Comparison of ENCODE assay signal across 18 cellular contexts in genomic region chr2:162697111-162697510, GRCh38.
A peak's percentile ranks its signal among the peaks of the same experiment; 100 is the strongest.
DNase-seq lines count a peak whose midpoint lies in the region; ATAC-seq, FAIRE-seq and TF ChIP-seq lines count a peak whose summit lies in the region.
"Had no signal": no experiment of that assay in that cellular context is flagged by ENCODE, and none has a peak within 500 bp of the region (broad histone marks: within the 10 kb centered on the region; RNA-seq: fewer than 3 reads in every experiment).

No MANE protein-coding gene starts in this region.

- no peak for TF ChIP-seq RAD21 in HepG2 (CRISPR knock-in tag; IDR thresholded peaks at IDR 0.05)
- no peak for TF ChIP-seq RAD21 in K562 (CRISPR knock-in tag; conservative IDR thresholded peaks at IDR 0.05 in 1 of 2, IDR thresholded peaks at IDR 0.05 in 1 of 2)

- no peak for DNase-seq in HepG2 (ENCODE audit: low spot score)
- DNase-seq in right lobe of liver, result no peak
- DNase-seq in NCI-H2171 (lab: John Stamatoyannopoulos, UW), result peak; percentile 38
- no peak for DNase-seq in K562 (ENCODE audit: extremely low read depth in 1 of 4, low spot score in 3 of 4)
- DNase-seq in NCI-H2029 (lab: John Stamatoyannopoulos, UW), result no peak
- no peak for DNase-seq in COLO668 (lab: John Stamatoyannopoulos, UW; ENCODE audit: unreplicated experiment)
- DNase-seq: 8988T; C1 segment of cervical spinal cord; Caco-2; CD4-positive, alpha-beta memory T cell; DMS153; DND-41; H9 had no signal

- H3K4me3 ChIP-seq in HepG2 (replicated peaks in 1 of 3; ENCODE audit: insufficient read depth in 1 of 3, low read depth in 2 of 3, low read length in 3 of 3) (no peak overlapping the region), right lobe of liver (no peak overlapping the region), K562 (no peak overlapping the region)
- H3K4me3 ChIP-seq: GM23338 had no signal

- no peak for ATAC-seq in HepG2
- ATAC-seq in right lobe of liver, result no peak
- ATAC-seq in K562, result no peak
- no peak for ATAC-seq in GM18511 (IDR thresholded peaks at IDR 0.05; ENCODE audit: unreplicated experiment)
- ATAC-seq: GM23338, HCT116 had no signal

- TF ChIP-seq CTCF in HepG2 (CRISPR knock-in tag; IDR thresholded peaks at IDR 0.05) (no peak), right lobe of liver (IDR thresholded peaks at IDR 0.05) (no peak), K562 (IDR thresholded peaks at IDR 0.05 in 2 of 3, conservative IDR thresholded peaks at IDR 0.05 in 1 of 3; ENCODE audit: insufficient read depth in 2 of 3, low read depth in 1 of 3, low read length in 3 of 3) (no peak)

- no peaks in the 10 kb centered on the region for H3K9me3 ChIP-seq in HepG2 (ENCODE audit: low read length)
- H3K9me3 ChIP-seq in right lobe of liver, result no peaks in the 10 kb centered on the region
- H3K9me3 ChIP-seq in K562 (replicated peaks; ENCODE audit: control insufficient read depth, insufficient read depth, low read depth, low read length), result no peaks in the 10 kb centered on the region; the same call in 1 of the 2 replicates
- H3K9me3 ChIP-seq: Caco-2 had no signal

- BruUV-seq in HepG2 (replicated peaks; lab: Mats Ljungman, UMichigan) (no TSS peak), K562 (replicated peaks; lab: Mats Ljungman, UMichigan) (no TSS peak)

- POLR2A ChIA-PET in HepG2 (lab: Yijun Ruan, JAX), result no interaction called here
- POLR2A ChIA-PET in K562 (lab: Yijun Ruan, JAX), result no interaction called here

- H3K79me2 ChIP-seq in HepG2 (ENCODE audit: insufficient read depth, low read length), result no peaks in the 10 kb centered on the region
- no peaks in the 10 kb centered on the region for H3K79me2 ChIP-seq in K562 (ENCODE audit: control insufficient read depth, insufficient read depth, low read length)

- no peak overlapping the region for H2AFZ ChIP-seq in HepG2 (ENCODE audit: low read length)
- no peak overlapping the region for H2AFZ ChIP-seq in K562 (ENCODE audit: low read depth, low read length)
- H2AFZ ChIP-seq: GM23338 had no signal

- 0% methylated on average over 1 of the region's 1 CpG for WGBS in HepG2 (ENCODE audit: low lambda C conversion rate)
- WGBS in right lobe of liver (ENCODE audit: insufficient coverage, low coverage, low lambda C conversion rate, missing lambda C conversion rate), result 36% methylated on average over 1 of the region's 1 CpG
- whole genome bisulfite sequencing in K562 (ENCODE audit: insufficient coverage, low coverage, missing lambda C conversion rate), result 6% methylated on average over 1 of the region's 1 CpG

- TF ChIP-seq POLR2A in HepG2 (IDR thresholded peaks at IDR 0.05; ENCODE audit: insufficient read depth in 1 of 2, low read depth in 2 of 2, low read length in 2 of 2) (no peak), right lobe of liver (IDR thresholded peaks at IDR 0.05) (no peak), K562 (conservative IDR thresholded peaks at IDR 0.05) (no peak)

- no peaks in the 10 kb centered on the region for H3K27me3 ChIP-seq in HepG2 (ENCODE audit: control insufficient read depth in 1 of 2, insufficient read depth in 2 of 2, low read length in 2 of 2)
- H3K27me3 ChIP-seq in right lobe of liver, result no peaks in the 10 kb centered on the region
- H3K27me3 ChIP-seq in K562 (ENCODE audit: control insufficient read depth in 2 of 2, insufficient read depth in 2 of 2, low read length in 2 of 2), result no peaks in the 10 kb centered on the region

- no peak overlapping the region for H3K4me2 ChIP-seq in HepG2 (ENCODE audit: low read depth, low read length)
- H3K4me2 ChIP-seq in K562 (ENCODE audit: insufficient read depth, low read length), result no peak overlapping the region
- H3K4me2 ChIP-seq: GM23338 had no signal

- in situ Hi-C loops in HepG2 (cut with HindIII; ENCODE audit: extremely low pct_ligation_motif_present, low pct_unique_long_range_greater_than_20kb), result no loop called here
- in situ Hi-C loops in K562 (cut with MboI), result no loop called here

- H3K36me3 ChIP-seq in HepG2 (replicated peaks in 1 of 2; ENCODE audit: control insufficient read depth in 1 of 2, insufficient read depth in 2 of 2, low read length in 2 of 2), result no peaks in the 10 kb centered on the region
- no peaks in the 10 kb centered on the region for H3K36me3 ChIP-seq in right lobe of liver
- H3K36me3 ChIP-seq in K562 (ENCODE audit: control insufficient read depth, insufficient read depth, low read length), result no peaks in the 10 kb centered on the region

- FAIRE-seq in HepG2 (lab: Jason Lieb, UNC), result no peak
- no peak for FAIRE-seq in K562 (lab: Jason Lieb, UNC)
- FAIRE-seq: G401.6, GM19239 had no signal

- CTCF ChIA-PET in HepG2 (lab: Yijun Ruan, JAX; ENCODE audit: low intra/inter-chr PET ratio, low total read pairs), result no interaction called here
- CTCF ChIA-PET in K562 (lab: Yijun Ruan, JAX; ENCODE audit: low intra/inter-chr PET ratio), result no interaction called here

- H4K20me1 ChIP-seq in HepG2 (ENCODE audit: insufficient read depth, low read length), result no peaks in the 10 kb centered on the region
- H4K20me1 ChIP-seq in K562 (replicated peaks; ENCODE audit: control insufficient read depth, insufficient read depth, low read length), result no peaks in the 10 kb centered on the region

- intact Hi-C loops in HepG2 (cut with micrococcal nuclease; ENCODE audit: unreplicated experiment), result no loop called here
- intact Hi-C loops in right lobe of liver (cut with DNase I), result no loop called here
- intact Hi-C loops in K562 (cut with micrococcal nuclease), result no loop called here

- H3K9me1 ChIP-seq in K562 (ENCODE audit: control insufficient read depth, insufficient read depth, low read length), result no peaks in the 10 kb centered on the region

- H3K4me1 ChIP-seq in HepG2 (ENCODE audit: insufficient read depth, low read length) (no peaks in the 10 kb centered on the region), right lobe of liver (peaks cover 0 to 9% (median 0%) of the 10 kb centered on the region in 4 donors), K562 (replicated peaks in 1 of 2; ENCODE audit: control insufficient read depth in 2 of 2, insufficient read depth in 2 of 2, low read length in 2 of 2) (no peaks in the 10 kb centered on the region)
- H3K4me1 ChIP-seq: Caco-2 had no signal

- H3K27ac ChIP-seq in HepG2 (ENCODE audit: extremely low read length, insufficient read depth, low read length) (no peak overlapping the region), right lobe of liver (no peak overlapping the region), K562 (ENCODE audit: extremely low read depth, low read depth, low read length) (no peak overlapping the region)

- TF ChIP-seq EP300 in HepG2 (IDR thresholded peaks at IDR 0.05; ENCODE audit: low read depth in 2 of 2, low read length in 2 of 2) (no peak), HepG2 (CRISPR knock-in tag; IDR thresholded peaks at IDR 0.05; ENCODE audit: borderline replicate concordance) (no peak), K562 (IDR thresholded peaks at IDR 0.05; ENCODE audit: low read length) (no peak)

- no peak overlapping the region for H3K9ac ChIP-seq in HepG2 (ENCODE audit: insufficient read depth, low read depth, low read length)
- H3K9ac ChIP-seq in K562 (ENCODE audit: insufficient read depth in 1 of 2, low read depth in 2 of 2, low read length in 2 of 2), result no peak overlapping the region

TF ChIP-seq in HepG2, 621 proteins besides CTCF, POLR2A, EP300 and RAD21 (continues in another document):
- TF ChIP-seq KDM1A (CRISPR knock-in tag; IDR thresholded peaks at IDR 0.05) (no peak), ZNF251 (CRISPR knock-in tag; IDR thresholded peaks at IDR 0.05) (no peak), SIN3A (IDR thresholded peaks at IDR 0.05; ENCODE audit: borderline replicate concordance, low read depth, low read length) (no peak), ZC3H13 (CRISPR knock-in tag; IDR thresholded peaks at IDR 0.05) (no peak), MED1 (CRISPR knock-in tag; IDR thresholded peaks at IDR 0.05) (no peak), MAFK (conservative IDR thresholded peaks at IDR 0.05 in 1 of 2, IDR thresholded peaks at IDR 0.05 in 1 of 2; ENCODE audit: low read length in 2 of 2) (peak; percentile 91 to 93), ZNF703 (CRISPR knock-in tag; IDR thresholded peaks at IDR 0.05; ENCODE audit: borderline replicate concordance) (no peak)
- TF ChIP-seq, protein P1, sequence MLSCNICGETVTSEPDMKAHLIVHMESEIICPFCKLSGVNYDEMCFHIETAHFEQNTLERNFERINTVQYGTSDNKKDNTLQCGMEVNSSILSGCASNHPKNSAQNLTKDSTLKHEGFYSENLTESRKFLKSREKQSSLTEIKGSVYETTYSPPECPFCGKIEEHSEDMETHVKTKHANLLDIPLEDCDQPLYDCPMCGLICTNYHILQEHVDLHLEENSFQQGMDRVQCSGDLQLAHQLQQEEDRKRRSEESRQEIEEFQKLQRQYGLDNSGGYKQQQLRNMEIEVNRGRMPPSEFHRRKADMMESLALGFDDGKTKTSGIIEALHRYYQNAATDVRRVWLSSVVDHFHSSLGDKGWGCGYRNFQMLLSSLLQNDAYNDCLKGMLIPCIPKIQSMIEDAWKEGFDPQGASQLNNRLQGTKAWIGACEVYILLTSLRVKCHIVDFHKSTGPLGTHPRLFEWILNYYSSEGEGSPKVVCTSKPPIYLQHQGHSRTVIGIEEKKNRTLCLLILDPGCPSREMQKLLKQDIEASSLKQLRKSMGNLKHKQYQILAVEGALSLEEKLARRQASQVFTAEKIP (CRISPR knock-in tag; IDR thresholded peaks at IDR 0.05; ENCODE audit: borderline replicate concordance), result no peak

TF ChIP-seq in K562, 482 proteins besides CTCF, POLR2A, EP300 and RAD21:
- TF ChIP-seq ZNF316 (IDR thresholded peaks at IDR 0.05) (peak; percentile 26; the same call in 1 of the 2 replicates), MAFF (IDR thresholded peaks at IDR 0.05; ENCODE audit: low read length) (0 out of 2 replicates have a peak, but pooled peaks have one; percentile 20), ZC3H11A (IDR thresholded peaks at IDR 0.05; ENCODE audit: low read depth, low read length) (no peak)

Comparison
In these comparisons a context has a peak if more than half of its experiments do, and no peak if none do; other contexts are left out.
1. Of the 241 proteins assayed by ChIP-seq in both HepG2 and K562: peak only in HepG2: MAFK; only in K562: none; in both: MAFF; in neither: 239.